ENCODE assay signal across 8 cellular contexts in the genomic region with DNA sequence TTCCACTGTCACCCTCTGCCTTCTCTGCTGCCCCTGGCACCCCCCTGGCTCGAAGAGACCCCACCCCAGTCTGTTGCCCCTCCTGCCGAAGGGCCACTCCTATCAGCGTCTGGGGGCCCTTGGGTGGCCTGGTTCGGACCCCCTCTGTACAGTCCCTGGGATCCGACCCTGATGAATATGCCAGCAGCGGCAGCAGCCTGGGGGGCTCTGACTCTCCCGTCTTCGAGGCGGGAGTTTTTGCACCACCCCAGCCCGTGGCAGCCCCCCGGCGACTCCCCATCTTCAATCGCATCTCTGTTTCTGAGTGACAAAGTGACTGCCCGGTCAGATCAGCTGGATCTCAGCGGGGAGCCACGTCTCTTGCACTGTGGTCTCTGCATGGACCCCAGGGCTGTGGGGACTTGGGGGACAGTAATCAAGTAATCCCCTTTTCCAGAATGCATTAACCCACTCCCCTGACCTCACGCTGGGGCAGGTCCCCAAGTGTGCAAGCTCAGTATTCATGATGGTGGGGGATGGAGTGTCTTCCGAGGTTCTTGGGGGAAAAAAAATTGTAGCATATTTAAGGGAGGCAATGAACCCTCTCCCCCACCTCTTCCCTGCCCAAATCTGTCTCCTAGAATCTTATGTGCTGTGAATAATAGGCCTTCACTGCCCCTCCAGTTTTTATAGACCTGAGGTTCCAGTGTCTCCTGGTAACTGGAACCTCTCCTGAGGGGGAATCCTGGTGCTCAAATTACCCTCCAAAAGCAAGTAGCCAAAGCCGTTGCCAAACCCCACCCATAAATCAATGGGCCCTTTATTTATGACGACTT. TPM values are rescaled to one million over a fixed set of nuclear protein-coding genes. Genes with fewer than 3 reads are reported as not detected.
DNase-seq lines count a peak whose midpoint lies in the region; ATAC-seq, FAIRE-seq and TF ChIP-seq lines count a peak whose summit lies in the region.

No MANE protein-coding gene starts in this region.

- DNase-seq in SK-N-SH (no peak), OCI-LY7 (ENCODE audit: low spot score) (no peak), H54 (ENCODE audit: insufficient read length, low spot score) (no peak)
- peak; percentile 61 for DNase-seq in central memory CD4-positive, alpha-beta T cell

- H3K27me3 ChIP-seq in SK-N-SH (ENCODE audit: insufficient read depth) = no peaks in the 10 kb centered on the region
- H3K27me3 ChIP-seq in mononuclear cell (ENCODE audit: insufficient read depth, low read length) = no peaks in the 10 kb centered on the region

- H4K20me1 ChIP-seq in SK-N-SH (ENCODE audit: insufficient read depth) (peaks cover 19% of the 10 kb centered on the region), OCI-LY7 (ENCODE audit: insufficient read depth, low read length) (peaks cover 4% of the 10 kb centered on the region)

- peak overlapping the region; percentile 82 to 98; a peak in 3 of 4 replicates for H3K4me3 ChIP-seq in SK-N-SH (ENCODE audit: low read depth in 2 of 2, low read length in 1 of 2)
- H3K4me3 ChIP-seq in OCI-LY7 (ENCODE audit: low read depth, low read length, poor library complexity, severe bottlenecking) = peak overlapping the region; percentile 96
- H3K4me3 ChIP-seq in mononuclear cell (ENCODE audit: low read length) = peak overlapping the region; percentile 100

- peak overlapping the region; percentile 97; the same call in 1 of the 2 replicates for H3K9ac ChIP-seq in SK-N-SH

- H3K36me3 ChIP-seq in SK-N-SH (replicated peaks in 1 of 2; ENCODE audit: control insufficient read depth in 1 of 2, insufficient read depth in 2 of 2, low read length in 1 of 2) (peaks cover 0 to 7% of the 10 kb centered on the region in 2 experiments), OCI-LY7 (ENCODE audit: insufficient read depth, low read length) (peaks cover 19% of the 10 kb centered on the region)

- TSS peak; percentile 87 for BruUV-seq in OCI-LY7 (replicated peaks; lab: Mats Ljungman, UMichigan)

- H2AFZ ChIP-seq in SK-N-SH (ENCODE audit: low read depth) = no peak overlapping the region
- no peak overlapping the region for H2AFZ ChIP-seq in OCI-LY7 (ENCODE audit: low read length)

- TF ChIP-seq EP300 in SK-N-SH (IDR thresholded peaks at IDR 0.05; ENCODE audit: borderline replicate concordance in 1 of 2, low read depth in 1 of 2, low read length in 1 of 2) = no peak

- WGBS in SK-N-SH (ENCODE audit: low lambda C conversion rate) = 71% methylated on average over 15 of the region's 20 CpGs

- no peak for TF ChIP-seq CTCF in SK-N-SH (IDR thresholded peaks at IDR 0.05)
- TF ChIP-seq CTCF in OCI-LY7 (conservative IDR thresholded peaks at IDR 0.05; ENCODE audit: low read length) = no peak

- no peak for TF ChIP-seq RAD21 in SK-N-SH (IDR thresholded peaks at IDR 0.05; ENCODE audit: low read length)

- CTCF ChIA-PET in SK-N-SH (lab: Yijun Ruan, JAX) = interaction anchor here (1.0 to 3.9 kb wide), 4 partner anchors 11 to 130 kb away, joined by 3 to 52 read pairs (median 4); no protein-coding TSS in a partner anchor
- CTCF ChIA-PET in OCI-LY7 (lab: Charles Lee; ENCODE audit: unreplicated experiment) = no interaction called here

- peaks cover 27 to 28% of the 10 kb centered on the region in 2 experiments; a peak in 3 of 4 replicates for H3K4me1 ChIP-seq in SK-N-SH (ENCODE audit: control insufficient read depth in 1 of 2, insufficient read depth in 2 of 2, low read depth in 1 of 2, low read length in 1 of 2)
- H3K4me1 ChIP-seq in OCI-LY7 (ENCODE audit: insufficient read depth, low read length, poor library complexity, severe bottlenecking) = peaks cover 48% of the 10 kb centered on the region
- H3K4me1 ChIP-seq in mononuclear cell (ENCODE audit: insufficient read depth, low read length) = peaks cover 52% of the 10 kb centered on the region

- H3K79me2 ChIP-seq in SK-N-SH (ENCODE audit: insufficient read depth) = peaks cover 38% of the 10 kb centered on the region
- peaks cover 32% of the 10 kb centered on the region for H3K79me2 ChIP-seq in OCI-LY7 (ENCODE audit: insufficient read depth, low read depth, low read length)

- H3K9me2 ChIP-seq in SK-N-SH (no peaks in the 10 kb centered on the region), OCI-LY7 (ENCODE audit: insufficient read depth, low read length) (no peaks in the 10 kb centered on the region)

- H3K9me3 ChIP-seq in SK-N-SH (no peaks in the 10 kb centered on the region), OCI-LY7 (ENCODE audit: low read length) (no peaks in the 10 kb centered on the region), mononuclear cell (ENCODE audit: low read depth, low read length) (no peaks in the 10 kb centered on the region)

- intact Hi-C loops in OCI-LY7 (cut with micrococcal nuclease; ENCODE audit: unreplicated experiment) = loop anchor here (10.0 kb wide), 2 partner anchors 546 to 554 kb away; no protein-coding TSS in a partner anchor

- POLR2A ChIA-PET in SK-N-SH (lab: Yijun Ruan, JAX) = interaction anchor here (2.5 kb wide), 1 partner anchor 27 kb away, joined by 12 read pairs; a partner anchor contains a TSS
- POLR2A ChIA-PET in OCI-LY7 (lab: Charles Lee) = interaction anchor here (3.1 kb wide), 1 partner anchor 10 kb away, joined by 14 read pairs; no protein-coding TSS in a partner anchor

- FAIRE-seq in H54 (lab: Jason Lieb, UNC) = no peak

- ATAC-seq in SK-N-SH treated with all-trans-retinoic acid at 6 μM for 48 hours = no peak
- ATAC-seq in GM19395 (IDR thresholded peaks at IDR 0.05; ENCODE audit: unreplicated experiment) = no peak
- ATAC-seq in GM19351 (IDR thresholded peaks at IDR 0.05; ENCODE audit: unreplicated experiment) = no peak

- no peak for TF ChIP-seq POLR2A in H54 (IDR thresholded peaks at IDR 0.05; ENCODE audit: low read depth, low read length)

- H3K27ac ChIP-seq in SK-N-SH (ENCODE audit: low read depth in 2 of 2, low read length in 1 of 2) (peak overlapping the region in 1 of 2 experiments; percentile 91; a peak in 2 of 4 replicates), OCI-LY7 (ENCODE audit: low read depth, low read length, poor library complexity, severe bottlenecking) (peak overlapping the region; percentile 91)

- H3F3A ChIP-seq in SK-N-SH (replicated peaks; ENCODE audit: insufficient read depth) = peaks cover 42% of the 10 kb centered on the region

- peak overlapping the region; percentile 92 for H3K4me2 ChIP-seq in SK-N-SH
- peak overlapping the region; percentile 96 for H3K4me2 ChIP-seq in OCI-LY7 (ENCODE audit: low read length)

TF ChIP-seq in SK-N-SH, 30 proteins besides CTCF, POLR2A, EP300 and RAD21:
- TF ChIP-seq NFIC (IDR thresholded peaks at IDR 0.05; ENCODE audit: borderline replicate concordance) = no peak
- 0 out of 2 replicates have a peak, but pooled peaks have one; percentile 28 for TF ChIP-seq POLR2AphosphoS5 (IDR thresholded peaks at IDR 0.05; ENCODE audit: low read depth, low read length)
- peak; percentile 18; the same call in 1 of the 2 replicates for TF ChIP-seq FOXM1 (IDR thresholded peaks at IDR 0.05; ENCODE audit: low read depth)

TF ChIP-seq in SK-N-SH treated with all-trans-retinoic acid at 6 μM for 48 hours, 23 proteins besides CTCF, POLR2A, EP300 and RAD21 (continues in another document):
- TF ChIP-seq ZFP30 (CRISPR knock-in tag; IDR thresholded peaks at IDR 0.05) (no peak), ESRRG (CRISPR knock-in tag; IDR thresholded peaks at IDR 0.05) (no peak), ZNF565 (CRISPR knock-in tag; conservative IDR thresholded peaks at IDR 0.05; ENCODE audit: low read depth) (no peak), OSR1 (CRISPR knock-in tag; IDR thresholded peaks at IDR 0.05) (no peak), ZC3H10 (CRISPR knock-in tag; IDR thresholded peaks at IDR 0.05) (no peak), PPARA (CRISPR knock-in tag; IDR thresholded peaks at IDR 0.05; ENCODE audit: borderline replicate concordance) (no peak)
- TF ChIP-seq, protein P1, sequence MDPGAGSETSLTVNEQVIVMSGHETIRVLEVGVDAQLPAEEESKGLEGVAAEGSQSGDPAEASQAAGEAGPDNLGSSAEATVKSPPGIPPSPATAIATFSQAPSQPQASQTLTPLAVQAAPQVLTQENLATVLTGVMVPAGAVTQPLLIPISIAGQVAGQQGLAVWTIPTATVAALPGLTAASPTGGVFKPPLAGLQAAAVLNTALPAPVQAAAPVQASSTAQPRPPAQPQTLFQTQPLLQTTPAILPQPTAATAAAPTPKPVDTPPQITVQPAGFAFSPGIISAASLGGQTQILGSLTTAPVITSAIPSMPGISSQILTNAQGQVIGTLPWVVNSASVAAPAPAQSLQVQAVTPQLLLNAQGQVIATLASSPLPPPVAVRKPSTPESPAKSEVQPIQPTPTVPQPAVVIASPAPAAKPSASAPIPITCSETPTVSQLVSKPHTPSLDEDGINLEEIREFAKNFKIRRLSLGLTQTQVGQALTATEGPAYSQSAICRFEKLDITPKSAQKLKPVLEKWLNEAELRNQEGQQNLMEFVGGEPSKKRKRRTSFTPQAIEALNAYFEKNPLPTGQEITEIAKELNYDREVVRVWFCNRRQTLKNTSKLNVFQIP (CRISPR knock-in tag; IDR thresholded peaks at IDR 0.05; ENCODE audit: borderline replicate concordance, low read depth) = no peak

RNA-seq across cellular contexts. Expression of a gene that starts 2.0 kb away (rescaled TPM):
- polyA plus RNA-seq in SK-N-SH (2012; rRNA removed) = 19.7 and 49.3 TPM in 2 replicates
- 21.0 and 26.5 TPM in 2 replicates for polyA plus RNA-seq in SK-N-SH (2012; cell fraction: cytosol; rRNA removed)
- polyA plus RNA-seq in SK-N-SH (2012; cell fraction: nucleus; rRNA removed) = 127 and 135 TPM in 2 replicates
- 19.4 and 21.8 TPM in 2 replicates for total RNA-seq in OCI-LY7 (2014; rRNA removed; shearing (Covaris generic))
- total RNA-seq in OCI-LY7 (2022) = 55.9 and 57.2 TPM in 2 replicates
- 676 TPM for total RNA-seq in mononuclear cell

RNA-seq across cellular contexts. Expression of a gene that starts 3.9 kb away (rescaled TPM):
- 13.6 and 13.8 TPM in 2 replicates for polyA plus RNA-seq in SK-N-SH (2012; rRNA removed)
- 2.8 and 4.6 TPM in 2 replicates for polyA plus RNA-seq in SK-N-SH (2012; cell fraction: cytosol; rRNA removed)
- 85.4 and 89.2 TPM in 2 replicates for polyA plus RNA-seq in SK-N-SH (2012; cell fraction: nucleus; rRNA removed)
- total RNA-seq in OCI-LY7 (2014; rRNA removed; shearing (Covaris generic)) = 28.3 and 30.4 TPM in 2 replicates
- total RNA-seq in OCI-LY7 (2022) (65.9 and 68.2 TPM in 2 replicates), mononuclear cell (21.5 TPM)

RNA-seq across cellular contexts. Expression of a gene that starts 17.4 kb away (rescaled TPM):
- 32.0 and 33.1 TPM in 2 replicates for polyA plus RNA-seq in SK-N-SH (2012; rRNA removed)
- polyA plus RNA-seq in SK-N-SH (2012; cell fraction: cytosol; rRNA removed) = 23.5 and 29.6 TPM in 2 replicates
- 21.0 and 21.9 TPM in 2 replicates for polyA plus RNA-seq in SK-N-SH (2012; cell fraction: nucleus; rRNA removed)
- 15.7 and 28.3 TPM in 2 replicates for total RNA-seq in OCI-LY7 (2014; rRNA removed; shearing (Covaris generic))
- total RNA-seq in OCI-LY7 (2022) (31.2 and 31.3 TPM in 2 replicates), mononuclear cell (21.9 TPM)

RNA-seq across cellular contexts. Expression of a gene that starts 17.7 kb away (rescaled TPM):
- polyA plus RNA-seq in SK-N-SH (2012; rRNA removed) = 57.6 and 65.3 TPM in 2 replicates
- 55.9 and 65.2 TPM in 2 replicates for polyA plus RNA-seq in SK-N-SH (2012; cell fraction: cytosol; rRNA removed)
- polyA plus RNA-seq in SK-N-SH (2012; cell fraction: nucleus; rRNA removed) = 76.8 and 79.5 TPM in 2 replicates
- 33.1 and 35.4 TPM in 2 replicates for total RNA-seq in OCI-LY7 (2014; rRNA removed; shearing (Covaris generic))
- total RNA-seq in OCI-LY7 (2022) = 45.9 and 46.8 TPM in 2 replicates
- 26.1 TPM for total RNA-seq in mononuclear cell

RNA-seq across cellular contexts. Expression of a gene that starts 27.1 kb away (rescaled TPM):
- 5,038 and 7,541 TPM in 2 replicates for polyA plus RNA-seq in SK-N-SH (2012; rRNA removed)
- polyA plus RNA-seq in SK-N-SH (2012; cell fraction: cytosol; rRNA removed) = 3,850 and 5,242 TPM in 2 replicates
- polyA plus RNA-seq in SK-N-SH (2012; cell fraction: nucleus; rRNA removed) = 1,787 and 2,864 TPM in 2 replicates
- 538 and 634 TPM in 2 replicates for total RNA-seq in OCI-LY7 (2014; rRNA removed; shearing (Covaris generic))
- total RNA-seq in OCI-LY7 (2022) (3,661 and 4,044 TPM in 2 replicates), mononuclear cell (71.4 TPM)

Comparison
In these comparisons a context has a peak if more than half of its experiments do, and no peak if none do; other contexts are left out.
1. RNA of a gene that starts 2.0 kb away (total RNA-seq): 676 TPM in mononuclear cell (single experiment); 19.4 to 57.2 TPM in OCI-LY7; every median in the first group is over 10 times any median in the second.
2. Peak in every context shown above with its lines, with median percentiles within 50 percentile points of each other: H3K4me3 ChIP-seq.